In the genomic region with DNA sequence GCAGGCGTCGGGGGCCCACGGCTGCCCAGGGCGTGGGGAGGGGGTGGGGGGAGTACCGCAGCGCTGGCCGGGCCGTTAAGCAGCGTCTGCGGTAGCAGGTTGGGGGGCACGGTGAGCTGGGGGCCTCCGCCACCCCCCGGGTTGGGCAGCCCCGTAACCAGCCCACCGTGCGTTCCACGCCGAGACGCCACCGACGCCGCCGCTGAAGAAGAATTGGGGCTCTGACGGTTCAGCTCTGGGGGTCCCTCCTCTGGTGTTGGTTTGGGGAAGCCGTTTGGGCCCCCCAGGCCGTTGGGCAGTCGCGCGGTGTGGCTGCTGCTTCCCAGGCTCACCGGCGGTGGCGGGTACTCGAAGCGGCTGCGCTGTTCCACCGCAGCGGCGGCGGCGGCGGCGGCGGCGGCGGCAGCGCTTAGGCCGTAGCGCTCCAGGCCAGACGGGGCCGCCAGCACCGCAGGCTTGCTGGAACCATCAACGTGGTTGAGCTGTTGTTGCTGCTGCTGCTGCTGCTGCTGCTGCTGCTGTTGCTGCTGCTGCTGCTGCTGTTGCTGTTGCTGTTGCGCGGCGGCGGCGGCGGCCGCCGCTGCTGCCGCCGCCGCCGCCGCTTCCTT, we compare ENCODE assay signal across 8 cellular contexts.
DNase-seq lines count a peak whose midpoint lies in the region; ATAC-seq and TF ChIP-seq lines count a peak whose summit lies in the region.

No MANE protein-coding gene starts in this region.

- peak; percentile 68 for DNase-seq in NCI-H2227 (lab: John Stamatoyannopoulos, UW; ENCODE audit: unreplicated experiment)
- no peak for DNase-seq in NCI-H2227 treated with DMSO at 0.1 percent for 48 hours (lab: John Stamatoyannopoulos, UW)
- DNase-seq in T-helper 1 cell: peak in 4 of 5 donors; percentile 49 to 66 (median 56)
- DNase-seq in brain microvascular endothelial cell: no peak
- peak; percentile 80 for DNase-seq in iris pigment epithelial cell (ENCODE audit: low read depth)
- DNase-seq in stimulated activated CD4-positive, alpha-beta T cell treated with anti-CD3 and anti-CD28 coated beads, Interleukin-4, amount 100 ng/mL, for 24 hours: peak; percentile 49
- DNase-seq in middle frontal gyrus (ENCODE audit: extremely low spot score, low spot score): no peak

- peak; percentile 24 for TF ChIP-seq CTCF in brain microvascular endothelial cell (IDR thresholded peaks at IDR 0.05; ENCODE audit: low read depth, low read length, missing control alignments)

- in situ Hi-C loops in brain microvascular endothelial cell (cut with HindIII; ENCODE audit: low pct_ligation_motif_present, low sequenced_read_pairs): no loop called here

- peaks cover 18% of the 10 kb centered on the region for H3K36me3 ChIP-seq in brain microvascular endothelial cell (replicated peaks)

- peak overlapping the region; percentile 97 for H3K27ac ChIP-seq in brain microvascular endothelial cell

- H3K27me3 ChIP-seq in brain microvascular endothelial cell (replicated peaks): no peaks in the 10 kb centered on the region

- peak; percentile 22 for ATAC-seq in HG03135 (IDR thresholded peaks at IDR 0.05; ENCODE audit: unreplicated experiment)

- H3K4me3 ChIP-seq in brain microvascular endothelial cell (ENCODE audit: low read depth, low read length): peak overlapping the region; percentile 82

Comparison
In these comparisons a context has a peak if more than half of its experiments do, and no peak if none do; other contexts are left out.
1. DNase-seq: peak in NCI-H2227 (single experiment), T-helper 1 cell (4 of 5), iris pigment epithelial cell (single experiment) and stimulated activated CD4-positive, alpha-beta T cell treated with anti-CD3 and anti-CD28 coated beads, Interleukin-4, amount 100 ng/mL, for 24 hours (single experiment); none in NCI-H2227 treated with DMSO at 0.1 percent for 48 hours (single experiment), brain microvascular endothelial cell (single experiment) and middle frontal gyrus (single experiment).